In the genomic region with DNA sequence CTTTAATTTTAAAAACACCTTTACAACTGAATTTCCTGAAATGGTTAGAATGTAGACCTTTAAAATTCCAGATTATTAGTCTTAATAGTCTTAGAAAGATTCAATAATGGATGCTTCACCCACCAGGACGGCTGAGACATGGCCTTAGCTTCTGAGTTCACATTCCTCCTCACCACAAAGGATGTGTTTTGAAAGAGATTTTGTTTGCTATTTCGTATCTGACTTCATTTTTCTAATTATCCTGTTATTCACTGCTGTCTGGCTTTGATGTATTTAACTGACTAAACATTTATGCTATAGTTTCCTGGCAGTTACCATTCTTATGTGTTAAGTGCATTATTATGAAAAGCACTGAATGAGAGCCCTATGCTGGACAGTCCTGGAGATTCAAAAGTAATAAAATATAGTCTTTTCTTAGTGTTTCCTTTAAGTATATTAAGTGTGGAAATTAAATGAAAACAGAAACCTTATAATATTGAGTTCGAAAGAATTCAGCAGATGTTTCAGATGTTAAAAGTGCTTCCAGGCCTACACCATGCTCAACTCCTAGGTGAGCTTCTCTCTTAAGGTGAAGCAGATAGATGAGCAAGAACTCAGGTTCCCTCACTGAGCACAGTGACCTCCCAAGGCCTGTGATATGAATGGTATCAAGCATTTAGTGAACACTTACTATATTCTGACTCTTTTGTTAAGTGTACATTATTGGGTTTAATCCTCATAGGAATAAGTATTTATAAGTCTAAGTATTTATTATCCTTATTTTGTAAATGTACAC, we compare ENCODE assay signal across 15 cellular contexts. TPM values are rescaled to one million over a fixed set of nuclear protein-coding genes. Genes with fewer than 3 reads are reported as not detected.
A peak's percentile ranks its signal among the peaks of the same experiment; 100 is the strongest.
DNase-seq lines count a peak whose midpoint lies in the region; ATAC-seq and TF ChIP-seq lines count a peak whose summit lies in the region.
"Had no signal": no experiment of that assay in that cellular context is flagged by ENCODE, and none has a peak within 500 bp of the region (broad histone marks: within the 10 kb centered on the region; RNA-seq: fewer than 3 reads in every experiment).

No MANE protein-coding gene starts in this region.

- peaks cover 8 to 20% of the 10 kb centered on the region in 2 experiments for H3K79me1 ChIP-seq in IMR-90 (ENCODE audit: low read depth in 1 of 2, low read length in 2 of 2)
- H3K79me1 ChIP-seq in mesenchymal stem cell (replicated peaks; ENCODE audit: low read length, poor library complexity, severe bottlenecking): peaks cover 15% of the 10 kb centered on the region

- intact Hi-C loops in IMR-90 (cut with micrococcal nuclease): loop anchor here (5.0 to 10.0 kb wide), 3 partner anchors 40 to 340 kb away; a partner anchor contains a TSS
- intact Hi-C loops in breast epithelium (cut with DNase I; ENCODE audit: low total_unique reads): no loop called here
- intact Hi-C loops in spleen (cut with DNase I; ENCODE audit: low total_unique reads): no loop called here

- TF ChIP-seq POLR2A in IMR-90 (IDR thresholded peaks at IDR 0.05; ENCODE audit: low read depth, low read length) (no peak), breast epithelium (IDR thresholded peaks at IDR 0.05) (no peak), suprapubic skin (IDR thresholded peaks at IDR 0.05) (no peak), spleen (IDR thresholded peaks at IDR 0.05) (no peak)

- H3K18ac ChIP-seq in IMR-90 (ENCODE audit: low read depth, low read length) (peak overlapping the region; percentile 90), mesenchymal stem cell (ENCODE audit: low read depth in 1 of 2, low read length in 2 of 2) (peak overlapping the region in 1 of 2 experiments; percentile 19)

- H2BK12ac ChIP-seq in mesenchymal stem cell (ENCODE audit: low read length in 2 of 2): no peak overlapping the region

- H4K5ac ChIP-seq in IMR-90 (ENCODE audit: low read depth, low read length): no peak overlapping the region; the same call in 1 of the 2 replicates

- H3K27me3 ChIP-seq in CD4-positive, CD25-positive, alpha-beta regulatory T cell (ENCODE audit: control insufficient read depth, insufficient read depth, low read length): no peaks in the 10 kb centered on the region
- H3K27me3 ChIP-seq in IMR-90 (ENCODE audit: control insufficient read depth, insufficient read depth, low read length) (no peaks in the 10 kb centered on the region), breast epithelium (no peaks in the 10 kb centered on the region), mesenchymal stem cell (ENCODE audit: control insufficient read depth in 1 of 2, insufficient read depth in 1 of 2, low read length in 2 of 2) (no peaks in the 10 kb centered on the region), suprapubic skin (no peaks in the 10 kb centered on the region), spleen (replicated peaks in 1 of 7) (no peaks in the 10 kb centered on the region)

- H3K9me3 Mint-ChIP-seq in CD4-positive, CD25-positive, alpha-beta regulatory T cell: no peaks in the 10 kb centered on the region
- H3K9me3 Mint-ChIP-seq: activated naive CD8-positive, alpha-beta T cell treated with anti-CD3 and anti-CD28 coated beads, Interleukin-2, amount 50 U/mL, for 24 hours; endodermal cell; immature natural killer cell; naive thymus-derived CD4-positive, alpha-beta T cell had no signal

- TF ChIP-seq CTCF in IMR-90 (conservative IDR thresholded peaks at IDR 0.05; ENCODE audit: low read depth, low read length): no peak
- TF ChIP-seq CTCF in breast epithelium (IDR thresholded peaks at IDR 0.05): no peak
- no peak for TF ChIP-seq CTCF in suprapubic skin (IDR thresholded peaks at IDR 0.05)
- no peak for TF ChIP-seq CTCF in spleen (IDR thresholded peaks at IDR 0.05 in 8 of 11, conservative IDR thresholded peaks at IDR 0.05 in 3 of 11)

- no CpG with 5 or more reads among the region's 3 CpGs for WGBS in IMR-90 (ENCODE audit: extremely low coverage in 2 of 2, insufficient read length in 1 of 2), 2 experiments
- WGBS in mesenchymal stem cell: 100% methylated on average over 1 of the region's 3 CpGs
- WGBS in suprapubic skin: 46% methylated on average over 3 of the region's 3 CpGs
- WGBS in spleen, 5 donors: 55 to 80% (median 67%) methylated on average over 3 of the region's 3 CpGs

- TF ChIP-seq RAD21 in IMR-90 (IDR thresholded peaks at IDR 0.05; ENCODE audit: low read length): no peak

- H2BK120ac ChIP-seq in IMR-90 (ENCODE audit: low read depth, low read length): peak overlapping the region; percentile 2; the same call in 1 of the 2 replicates
- H2BK120ac ChIP-seq in mesenchymal stem cell (ENCODE audit: low read depth, low read length): no peak overlapping the region

- peaks cover 30 to 63% (median 45%) of the 10 kb centered on the region in 4 donors for H3K4me1 Mint-ChIP-seq in CD4-positive, CD25-positive, alpha-beta regulatory T cell

- no peak for DNase-seq in CD4-positive, CD25-positive, alpha-beta regulatory T cell
- peak; percentile 68 for DNase-seq in IMR-90
- no peak for DNase-seq in breast epithelium (ENCODE audit: low spot score in 2 of 2)
- DNase-seq in mesenchymal stem cell: peak; percentile 76
- no peak for DNase-seq in suprapubic skin (ENCODE audit: low spot score in 2 of 2)
- no peak for DNase-seq in NCI-H2029 treated with DMSO at 0.1 percent for 48 hours (lab: John Stamatoyannopoulos, UW)
- no peak for DNase-seq in DMS53 (lab: John Stamatoyannopoulos, UW)
- DNase-seq in spleen: no peak
- DNase-seq: activated naive CD8-positive, alpha-beta T cell treated with anti-CD3 and anti-CD28 coated beads, Interleukin-2, amount 50 U/mL, for 24 hours; Calu3; endodermal cell; immature natural killer cell; naive thymus-derived CD4-positive, alpha-beta T cell; small intestine had no signal

- no TSS peak for BruUV-seq in IMR-90 (replicated peaks; lab: Mats Ljungman, UMichigan)

- no peak overlapping the region for H2AFZ ChIP-seq in IMR-90 (replicated peaks; ENCODE audit: low read length, poor library complexity)
- no peak overlapping the region for H2AFZ ChIP-seq in mesenchymal stem cell (ENCODE audit: low read depth, low read length)

- H4K20me1 ChIP-seq in IMR-90 (ENCODE audit: insufficient read depth, low read length): no peaks in the 10 kb centered on the region; the same call in 1 of the 2 replicates

- H3K27ac ChIP-seq in CD4-positive, CD25-positive, alpha-beta regulatory T cell (ENCODE audit: insufficient read depth, low read length, poor library complexity, severe bottlenecking): no peak overlapping the region
- peak overlapping the region; percentile 24; the same call in 1 of the 2 replicates for H3K27ac ChIP-seq in IMR-90 (ENCODE audit: insufficient read depth, low read length)
- peak overlapping the region; percentile 4 to 43 for H3K27ac ChIP-seq in breast epithelium
- H3K27ac ChIP-seq in mesenchymal stem cell (ENCODE audit: low read length, poor library complexity, severe bottlenecking): peak overlapping the region; percentile 57
- no peak overlapping the region for H3K27ac ChIP-seq in suprapubic skin
- no peak overlapping the region for H3K27ac ChIP-seq in spleen

- H3K56ac ChIP-seq in IMR-90 (ENCODE audit: extremely low read depth, insufficient read depth, low read length): no peak overlapping the region

- peak overlapping the region; percentile 13; the same call in 1 of the 2 replicates for H3K4ac ChIP-seq in IMR-90 (ENCODE audit: low read depth, low read length)
- no peak overlapping the region for H3K4ac ChIP-seq in mesenchymal stem cell (ENCODE audit: low read depth in 1 of 2, low read length in 2 of 2)

- H3K9ac ChIP-seq in IMR-90 (ENCODE audit: low read depth, low read length) (no peak overlapping the region), mesenchymal stem cell (ENCODE audit: low read length) (peak overlapping the region; percentile 63)

- no peak for ATAC-seq in CD4-positive, CD25-positive, alpha-beta regulatory T cell (ENCODE audit: low read depth in 2 of 2)
- ATAC-seq in IMR-90 (ENCODE audit: low read depth): peak; percentile 75
- ATAC-seq: activated naive CD8-positive, alpha-beta T cell treated with anti-CD3 and anti-CD28 coated beads, Interleukin-2, amount 50 U/mL, for 24 hours; naive thymus-derived CD4-positive, alpha-beta T cell had no signal

- peaks cover 7% of the 10 kb centered on the region for H3K4me1 ChIP-seq in CD4-positive, CD25-positive, alpha-beta regulatory T cell (ENCODE audit: control insufficient read depth, insufficient read depth, low read length, poor library complexity, severe bottlenecking)
- H3K4me1 ChIP-seq in IMR-90 (ENCODE audit: control insufficient read depth, insufficient read depth, low read length) (peaks cover 6% of the 10 kb centered on the region), breast epithelium (no peaks in the 10 kb centered on the region), mesenchymal stem cell (ENCODE audit: control insufficient read depth, insufficient read depth, low read depth, low read length) (peaks cover 5% of the 10 kb centered on the region), suprapubic skin (peaks cover 42% of the 10 kb centered on the region), spleen (peaks cover 0 to 50% (median 7%) of the 10 kb centered on the region in 6 donors)

- dilution Hi-C loops in IMR-90 (cut with HindIII; ENCODE audit: low sequenced_read_pairs, unreplicated experiment): no loop called here

- no peak overlapping the region for H2AK9ac ChIP-seq in IMR-90 (replicated peaks; ENCODE audit: low read depth, low read length, poor library complexity)

- peak overlapping the region in 1 of 2 experiments; percentile 44; a peak in 2 of 4 replicates for H4K8ac ChIP-seq in IMR-90 (ENCODE audit: low read depth in 2 of 2, low read length in 2 of 2)
- no peak overlapping the region for H4K8ac ChIP-seq in mesenchymal stem cell (ENCODE audit: low read length)

- H3K23ac ChIP-seq in IMR-90 (ENCODE audit: low read depth, low read length): no peak overlapping the region
- no peak overlapping the region for H3K23ac ChIP-seq in mesenchymal stem cell (ENCODE audit: low read length in 2 of 2)

- CTCF ChIA-PET in IMR-90 (lab: Yijun Ruan, JAX): no interaction called here

- H2AK5ac ChIP-seq in IMR-90 (ENCODE audit: low read depth, low read length) (peak overlapping the region; percentile 30; the same call in 1 of the 2 replicates), mesenchymal stem cell (ENCODE audit: low read length, severe bottlenecking) (peak overlapping the region; percentile 68)

- peak overlapping the region; percentile 5 for H2BK20ac ChIP-seq in IMR-90 (ENCODE audit: low read depth, low read length)

- H3K9me1 ChIP-seq in IMR-90 (ENCODE audit: insufficient read depth, low read length): 0 out of 2 replicates have a peak, but pooled peaks cover 3% of the 10 kb centered on the region

- no peaks in the 10 kb centered on the region for H3K27me3 Mint-ChIP-seq in CD4-positive, CD25-positive, alpha-beta regulatory T cell
- H3K27me3 Mint-ChIP-seq: activated naive CD8-positive, alpha-beta T cell treated with anti-CD3 and anti-CD28 coated beads, Interleukin-2, amount 50 U/mL, for 24 hours; naive thymus-derived CD4-positive, alpha-beta T cell had no signal

- H3K14ac ChIP-seq in IMR-90 (replicated peaks; ENCODE audit: low read depth, low read length): no peak overlapping the region
- no peak overlapping the region for H3K14ac ChIP-seq in mesenchymal stem cell (ENCODE audit: low read length in 2 of 2)

- POLR2A ChIA-PET in IMR-90 (lab: Charles Lee; ENCODE audit: unreplicated experiment): interaction anchor here (0.5 kb wide), 1 partner anchor 30 kb away, joined by 13 read pairs; no protein-coding TSS in a partner anchor

- H3K4me3 ChIP-seq in CD4-positive, CD25-positive, alpha-beta regulatory T cell (ENCODE audit: low read depth, low read length): peak overlapping the region; percentile 24
- no peak overlapping the region for H3K4me3 ChIP-seq in IMR-90 (ENCODE audit: insufficient read depth, low read depth, low read length)
- no peak overlapping the region for H3K4me3 ChIP-seq in breast epithelium
- no peak overlapping the region for H3K4me3 ChIP-seq in mesenchymal stem cell (ENCODE audit: insufficient read depth in 1 of 2, low read depth in 1 of 2, low read length in 2 of 2)
- H3K4me3 ChIP-seq in suprapubic skin: no peak overlapping the region
- no peak overlapping the region for H3K4me3 ChIP-seq in spleen
- H3K4me3 ChIP-seq: HAP-1 had no signal

- peaks cover 24% of the 10 kb centered on the region for H3K36me3 Mint-ChIP-seq in CD4-positive, CD25-positive, alpha-beta regulatory T cell

- H3K4me2 ChIP-seq in IMR-90 (ENCODE audit: low read depth, low read length) (peak overlapping the region; percentile 42), mesenchymal stem cell (ENCODE audit: low read length, poor library complexity, severe bottlenecking) (no peak overlapping the region)

- no peak overlapping the region for H3K4me3 Mint-ChIP-seq in CD4-positive, CD25-positive, alpha-beta regulatory T cell
- H3K4me3 Mint-ChIP-seq: activated naive CD8-positive, alpha-beta T cell treated with anti-CD3 and anti-CD28 coated beads, Interleukin-2, amount 50 U/mL, for 24 hours; endodermal cell; immature natural killer cell had no signal

- H4K91ac ChIP-seq in IMR-90 (ENCODE audit: insufficient read depth, low read depth, low read length) (no peak overlapping the region), mesenchymal stem cell (ENCODE audit: low read length) (no peak overlapping the region)

- H2BK5ac ChIP-seq in IMR-90 (ENCODE audit: low read depth, low read length, poor library complexity, severe bottlenecking) (no peak overlapping the region), mesenchymal stem cell (ENCODE audit: low read depth, low read length, poor library complexity, severe bottlenecking) (no peak overlapping the region)

- in situ Hi-C loops in IMR-90 (cut with MboI; ENCODE audit: low sequenced_read_pairs): no loop called here

- TF ChIP-seq EP300 in suprapubic skin (IDR thresholded peaks at IDR 0.05): no peak

- H3K36me3 ChIP-seq in CD4-positive, CD25-positive, alpha-beta regulatory T cell (ENCODE audit: control insufficient read depth, insufficient read depth, low read length): peaks cover 4% of the 10 kb centered on the region
- H3K36me3 ChIP-seq in IMR-90 (ENCODE audit: control insufficient read depth, insufficient read depth, low read length) (peaks cover 3% of the 10 kb centered on the region), breast epithelium (no peaks in the 10 kb centered on the region), mesenchymal stem cell (ENCODE audit: control insufficient read depth in 1 of 2, insufficient read depth in 2 of 2, low read depth in 1 of 2, low read length in 2 of 2) (peaks cover 0 to 13% of the 10 kb centered on the region in 2 experiments), suprapubic skin (peaks cover 6% of the 10 kb centered on the region), spleen (peaks cover 0 to 26% (median 2%) of the 10 kb centered on the region in 6 donors)
- H3K36me3 ChIP-seq: HAP-1 had no signal

- H2BK15ac ChIP-seq in IMR-90 (ENCODE audit: low read depth, low read length) (peak overlapping the region; percentile 5; the same call in 1 of the 3 replicates), mesenchymal stem cell (ENCODE audit: low read depth, poor library complexity, severe bottlenecking) (no peak overlapping the region)

- H3K9me3 ChIP-seq in CD4-positive, CD25-positive, alpha-beta regulatory T cell (ENCODE audit: control insufficient read depth in 2 of 2, low read length in 2 of 2): no peaks in the 10 kb centered on the region
- H3K9me3 ChIP-seq in IMR-90 (ENCODE audit: control insufficient read depth, insufficient read depth, low read length) (no peaks in the 10 kb centered on the region), breast epithelium (no peaks in the 10 kb centered on the region), mesenchymal stem cell (ENCODE audit: control insufficient read depth, low read length) (no peaks in the 10 kb centered on the region), suprapubic skin (no peaks in the 10 kb centered on the region), spleen (no peaks in the 10 kb centered on the region)
- H3K9me3 ChIP-seq: HAP-1 had no signal

- peak overlapping the region in 2 of 3 donors; percentile 11 to 60 for H3K27ac Mint-ChIP-seq in CD4-positive, CD25-positive, alpha-beta regulatory T cell
- H3K27ac Mint-ChIP-seq: activated naive CD8-positive, alpha-beta T cell treated with anti-CD3 and anti-CD28 coated beads, Interleukin-2, amount 50 U/mL, for 24 hours; endodermal cell; immature natural killer cell had no signal

RNA-seq across cellular contexts. Expression of a gene that starts 40.3 kb away (rescaled TPM):
- 61.5 TPM for total RNA-seq in CD4-positive, CD25-positive, alpha-beta regulatory T cell
- polyA plus RNA-seq in CD4-positive, CD25-positive, alpha-beta regulatory T cell: 10 to 100 TPM in 3 of 4 donors, 1 to 10 TPM in 1; 7.1 to 16.3 (median 12.0) TPM
- total RNA-seq in IMR-90 (2012; rRNA removed) (20.4 and 23.1 TPM in 2 replicates), breast epithelium (10 to 100 TPM; 24.6 to 49.2 (median 45.2) TPM), suprapubic skin (10 to 100 TPM; 29.2 to 83.2 (median 45.2) TPM), spleen (10 to 100 TPM; 22.2 to 65.5 (median 44.8) TPM)
- polyA plus RNA-seq in IMR-90 (2012; rRNA removed) (6.9 and 11.5 TPM in 2 replicates), spleen (10 to 100 TPM; 11.4 to 19.9 (median 19.8) TPM)
- polyA plus RNA-seq in IMR-90 (2012; cell fraction: cytosol; rRNA removed): 2.0 and 3.7 TPM in 2 replicates
- 6.4 and 26.8 TPM in 2 replicates for polyA plus RNA-seq in IMR-90 (2012; cell fraction: nucleus; rRNA removed; ENCODE audit: low replicate concordance)
- polyA plus RNA-seq in mesenchymal stem cell (2013, experiment 1 of 2): 10.3 TPM
- polyA plus RNA-seq in mesenchymal stem cell (2013, experiment 2 of 2): 8.7 TPM

Comparison
In these comparisons a context has a peak if more than half of its experiments do, and no peak if none do; other contexts are left out.
1. DNase-seq: peak in IMR-90 (single experiment) and mesenchymal stem cell (single experiment); none in CD4-positive, CD25-positive, alpha-beta regulatory T cell (0 of 3), breast epithelium (0 of 2), suprapubic skin (0 of 2), NCI-H2029 treated with DMSO at 0.1 percent for 48 hours (single experiment), DMS53 (single experiment) and spleen (single experiment).
2. H3K27ac ChIP-seq: peak in IMR-90 (single experiment), breast epithelium (2 of 2) and mesenchymal stem cell (single experiment); none in CD4-positive, CD25-positive, alpha-beta regulatory T cell (single experiment), suprapubic skin (single experiment) and spleen (0 of 8).